ENCODE assay signal across 1 cellular context in genomic region chr16:30526137-30526822, GRCh38.
TF ChIP-seq lines count a peak whose summit lies in the region.

Gene ZNF768 (minus strand): TSS chr16:30526566. CDS start chr16:30526413, 153 bp downstream.

TF ChIP-seq in GM12878, 131 proteins besides CTCF, POLR2A, EP300 and RAD21 (continued from another document):
- TF ChIP-seq ZBTB11 (CRISPR knock-in tag; IDR thresholded peaks at IDR 0.05) (no peak), BRCA1 (IDR thresholded peaks at IDR 0.05; ENCODE audit: low read depth, low read length) (no peak), MEF2B (IDR thresholded peaks at IDR 0.05; ENCODE audit: partially characterized antibody, poor library complexity, severe bottlenecking) (peak; percentile 33), SMARCA5 (IDR thresholded peaks at IDR 0.05) (0 out of 2 replicates have a peak, but pooled peaks have one; percentile 61), CBFB (IDR thresholded peaks at IDR 0.05; ENCODE audit: low read depth) (no peak), NR2F1 (conservative IDR thresholded peaks at IDR 0.05) (peak; percentile 73), IRF5 (IDR thresholded peaks at IDR 0.05; ENCODE audit: borderline replicate concordance) (no peak), ZZZ3 (IDR thresholded peaks at IDR 0.05; ENCODE audit: control insufficient read depth, insufficient read length, low read depth) (no peak), TCF12 (IDR thresholded peaks at IDR 0.05; ENCODE audit: low read depth, low read length) (no peak), ZNF274 (IDR thresholded peaks at IDR 0.05; ENCODE audit: insufficient read depth, insufficient read length) (no peak), RELA (IDR thresholded peaks at IDR 0.05; ENCODE audit: borderline replicate concordance, partially characterized antibody) (no peak), PKNOX1 (IDR thresholded peaks at IDR 0.05) (no peak), MXI1 (IDR thresholded peaks at IDR 0.05; ENCODE audit: low read depth, low read length) (peak; percentile 12; the same call in 1 of the 2 replicates), BCL3 (IDR thresholded peaks at IDR 0.05; ENCODE audit: borderline replicate concordance, insufficient read depth, low read depth, low read length, poor library complexity, severe bottlenecking) (no peak), BCLAF1 (IDR thresholded peaks at IDR 0.05) (no peak)
TF ChIP-seq in GM12878: peak in this region for 15.
